In the genomic region with DNA sequence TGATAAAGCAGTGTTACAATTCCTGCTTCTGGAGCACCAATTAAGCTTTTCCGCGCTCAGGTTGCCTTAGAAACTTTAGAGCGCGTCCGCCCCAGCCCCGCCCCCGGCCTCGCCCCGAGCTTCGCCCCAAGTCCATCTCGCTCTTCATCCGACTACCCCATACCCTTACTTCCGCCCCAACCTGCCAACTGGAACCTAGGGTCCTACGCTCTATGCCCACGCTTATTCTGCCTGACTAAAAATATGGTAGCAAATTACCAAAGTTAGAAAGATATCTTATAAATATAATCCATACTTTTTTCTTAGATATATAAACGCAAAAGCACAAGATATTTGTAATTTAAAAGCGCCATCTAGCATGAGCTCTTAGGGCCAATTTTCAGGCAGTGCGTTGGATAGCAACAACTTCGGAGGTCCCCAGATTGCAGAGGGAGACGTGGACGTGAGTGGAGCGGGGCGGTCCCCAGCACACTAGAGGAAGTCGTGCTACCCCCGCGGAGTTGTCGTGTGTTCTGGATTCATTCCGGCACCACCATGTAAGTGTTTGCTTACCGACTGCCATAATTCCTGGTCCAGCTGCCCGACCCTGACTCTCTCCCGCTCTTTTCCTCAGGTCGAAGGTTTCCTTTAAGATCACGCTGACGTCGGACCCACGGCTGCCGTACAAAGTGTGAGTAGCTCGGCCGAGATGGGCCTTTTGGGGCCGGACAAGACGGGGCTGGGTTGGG, we compare ENCODE assay signal across 8 cellular contexts. TPM values are rescaled to one million over a fixed set of nuclear protein-coding genes. Genes with fewer than 3 reads are reported as not detected.
DNase-seq lines count a peak whose midpoint lies in the region; ATAC-seq and TF ChIP-seq lines count a peak whose summit lies in the region.

UFM1 (plus strand) TSS at position 466 of the 728 bp plus-strand sequence; CDS start at position 535, 69 bp downstream.

- peak within 1 kb of the TSS; percentile 84 for H3K4me2 ChIP-seq in neural progenitor cell

- peaks cover 22% of the 10 kb centered on the region for H3K4me1 Mint-ChIP-seq in neural progenitor cell

- peaks cover 11% of the 10 kb centered on the region for H3K4me1 ChIP-seq in foreskin keratinocyte
- peaks cover 12% of the 10 kb centered on the region for H3K4me1 ChIP-seq in neural progenitor cell

- H3K27ac ChIP-seq in foreskin keratinocyte, result peak within 1 kb of the TSS; percentile 98
- peak within 1 kb of the TSS; percentile 94 for H3K27ac ChIP-seq in neural progenitor cell

- H3K79me2 ChIP-seq in neural progenitor cell (ENCODE audit: low read depth), result peaks cover 34% of the 10 kb centered on the region

- H2AFZ ChIP-seq in neural progenitor cell (replicated peaks), result peak within 1 kb of the TSS; percentile 100

- no peaks in the 10 kb centered on the region for H3K36me3 ChIP-seq in neural progenitor cell

- DNase-seq in GF-D8 (lab: John Stamatoyannopoulos, UW) (peak; percentile 97), HEK293T (ENCODE audit: extremely low spot score) (peak; percentile 86), MV-4-11 (lab: John Stamatoyannopoulos, UW) (peak; percentile 92), SK-MEL-5 (ENCODE audit: low read depth, low spot score) (peak; percentile 92), foreskin keratinocyte (peak; percentile 85 to 92), neural progenitor cell (ENCODE audit: low spot score) (peak; percentile 95), stromal cell of bone marrow (ENCODE audit: low read depth) (peak; percentile 90)
- peak; percentile 87 for DNase-seq in activated naive CD4-positive, alpha-beta T cell treated with Interleukin-2 at 50 U/mL for 16 hours

- no peaks in the 10 kb centered on the region for H3K9me3 Mint-ChIP-seq in neural progenitor cell

- H3K27me3 ChIP-seq in foreskin keratinocyte (no peaks in the 10 kb centered on the region), neural progenitor cell (no peaks in the 10 kb centered on the region)

- H3K9me3 ChIP-seq in neural progenitor cell (ENCODE audit: low read depth), result no peaks in the 10 kb centered on the region

- ATAC-seq in foreskin keratinocyte, result peak; percentile 94

- POLR2A ChIA-PET in HEK293T (lab: Yijun Ruan, JAX), result interaction anchor here (0.9 to 1.5 kb wide), 3 partner anchors 9 to 14 kb away, joined by 3 to 5 read pairs (median 4); no protein-coding TSS in a partner anchor

- peak within 1 kb of the TSS; percentile 94 for H3K27ac Mint-ChIP-seq in neural progenitor cell

- no peaks in the 10 kb centered on the region for H3F3A ChIP-seq in neural progenitor cell (ENCODE audit: low read depth)

- peak within 1 kb of the TSS; percentile 64 for H3K4me3 ChIP-seq in neural progenitor cell

- no peaks in the 10 kb centered on the region for H4K20me1 ChIP-seq in neural progenitor cell (ENCODE audit: low read depth)

- H3K4me3 Mint-ChIP-seq in neural progenitor cell, result peak within 1 kb of the TSS; percentile 96

- TF ChIP-seq CTCF in foreskin keratinocyte (conservative IDR thresholded peaks at IDR 0.05) (peak; percentile 22), neural progenitor cell (IDR thresholded peaks at IDR 0.05) (no peak)

- peak within 1 kb of the TSS; percentile 65 for H3K9ac ChIP-seq in neural progenitor cell

- peaks cover 3% of the 10 kb centered on the region for H3K36me3 Mint-ChIP-seq in neural progenitor cell

- no peaks in the 10 kb centered on the region for H3K27me3 Mint-ChIP-seq in neural progenitor cell (ENCODE audit: insufficient read depth, low read depth)

- in situ Hi-C loops in SK-MEL-5 (cut with HindIII; ENCODE audit: low pct_unique_long_range_greater_than_20kb, low sequenced_read_pairs), result no loop called here

- CTCF ChIA-PET in HEK293T (lab: Yijun Ruan, JAX), result no interaction called here

TF ChIP-seq in HEK293T, 16 proteins besides CTCF, POLR2A, EP300 and RAD21:
- TF ChIP-seq CTBP1 (IDR thresholded peaks at IDR 0.05; ENCODE audit: borderline replicate concordance), result no peak
- no peak for TF ChIP-seq NFRKB (IDR thresholded peaks at IDR 0.05)
- no peak for TF ChIP-seq ARNT (IDR thresholded peaks at IDR 0.05)
- no peak for TF ChIP-seq HDGF (IDR thresholded peaks at IDR 0.05; ENCODE audit: borderline replicate concordance)
- TF ChIP-seq TARDBP (IDR thresholded peaks at IDR 0.05), result no peak
- no peak for TF ChIP-seq SUZ12 (IDR thresholded peaks at IDR 0.05)
- no peak for TF ChIP-seq ZNF384 (IDR thresholded peaks at IDR 0.05)
- TF ChIP-seq SP1 (IDR thresholded peaks at IDR 0.05), result no peak
- TF ChIP-seq L3MBTL2 (conservative IDR thresholded peaks at IDR 0.05), result peak; percentile 79
- no peak; the same call in 1 of the 2 replicates for TF ChIP-seq FOXK2 (IDR thresholded peaks at IDR 0.05)
- TF ChIP-seq FOXM1 (IDR thresholded peaks at IDR 0.05; ENCODE audit: borderline replicate concordance), result no peak
- no peak for TF ChIP-seq BHLHE40 (IDR thresholded peaks at IDR 0.05; ENCODE audit: borderline replicate concordance)
- TF ChIP-seq LEF1 (IDR thresholded peaks at IDR 0.05; ENCODE audit: borderline replicate concordance), result no peak
- peak; percentile 56 for TF ChIP-seq ELF4 (IDR thresholded peaks at IDR 0.05)
- TF ChIP-seq PKNOX1 (IDR thresholded peaks at IDR 0.05), result peak; percentile 35
- TF ChIP-seq FOXA1 (IDR thresholded peaks at IDR 0.05), result no peak

RNA-seq across cellular contexts. Expression of gene UFM1, which starts in this region (rescaled TPM):
- 106 and 110 TPM in 2 replicates for total RNA-seq in SK-MEL-5 (2014; rRNA removed; shearing (Covaris generic))
- 57.1 and 70.0 TPM in 2 replicates for polyA plus RNA-seq in SK-MEL-5 (2015; cell fraction: cytosol; rRNA removed)
- 162 and 187 TPM in 2 replicates for polyA plus RNA-seq in SK-MEL-5 (2015; cell fraction: nucleus; rRNA removed)
- total RNA-seq in foreskin keratinocyte (44.6 and 52.8 TPM in 2 replicates), neural progenitor cell (ENCODE audit: low replicate concordance) (52.8 and 76.0 TPM in 2 replicates)
- polyA plus RNA-seq in foreskin keratinocyte, result 24.9 and 26.9 TPM in 2 replicates

Comparison
In these comparisons a context has a peak if more than half of its experiments do, and no peak if none do; other contexts are left out.
1. Peak in every context shown above with its lines: DNase-seq, ATAC-seq, H3K4me3 ChIP-seq and H3K27ac ChIP-seq.